ENCODE assay signal across 20 cellular contexts in the genomic region with DNA sequence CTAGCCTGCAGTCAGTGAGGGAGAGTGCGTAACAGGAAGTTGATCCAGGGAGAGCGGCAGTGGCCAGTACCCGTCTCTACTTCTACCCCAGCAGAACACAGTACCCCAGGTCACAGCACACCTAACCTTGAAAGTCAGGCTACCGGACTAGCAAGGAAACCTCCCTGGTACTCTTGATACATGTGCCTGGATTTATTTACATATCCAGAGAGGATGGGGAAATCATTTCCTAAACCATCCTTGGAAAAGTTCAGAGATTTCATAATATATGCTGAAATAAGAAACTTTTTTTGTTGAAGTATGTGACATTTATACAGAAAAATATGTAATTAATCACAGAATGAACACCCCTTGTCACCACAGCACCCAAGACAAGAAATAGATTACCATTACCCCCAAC.
"Had no signal": no experiment of that assay in that cellular context is flagged by ENCODE, and none has a peak within 500 bp of the region (broad histone marks: within the 10 kb centered on the region; RNA-seq: fewer than 3 reads in every experiment).

No MANE protein-coding gene starts in this region.

- H3K9me3 Mint-ChIP-seq: naive thymus-derived CD4-positive, alpha-beta T cell; neural progenitor cell had no signal

- H3K27ac ChIP-seq: dorsolateral prefrontal cortex, gastrocnemius medialis, neural progenitor cell, pancreas, stomach, thoracic aorta, transverse colon had no signal

- H3K9ac ChIP-seq: neural progenitor cell had no signal

- H3K27ac Mint-ChIP-seq: naive thymus-derived CD4-positive, alpha-beta T cell; progenitor cell of endocrine pancreas had no signal

- H3K27me3 Mint-ChIP-seq: naive thymus-derived CD4-positive, alpha-beta T cell; progenitor cell of endocrine pancreas had no signal

- H3K27me3 ChIP-seq: dorsolateral prefrontal cortex, gastrocnemius medialis, heart right ventricle, neural progenitor cell, pancreas, stomach, transverse colon had no signal

- ATAC-seq: gastrocnemius medialis; heart right ventricle; naive thymus-derived CD4-positive, alpha-beta T cell; pancreas; right cardiac atrium had no signal

- H3K4me3 Mint-ChIP-seq: naive thymus-derived CD4-positive, alpha-beta T cell; neural progenitor cell had no signal

- H3K4me1 ChIP-seq: gastrocnemius medialis, neural progenitor cell, pancreas had no signal

- H3K4me1 Mint-ChIP-seq: neural progenitor cell had no signal

- H3K36me3 ChIP-seq: neural progenitor cell had no signal

- DNase-seq: cortex of kidney; dorsolateral prefrontal cortex; effector CD8-positive, alpha-beta T cell; gastrocnemius medialis; heart right ventricle; hypothalamus; kidney glomerular epithelial cell; naive thymus-derived CD4-positive, alpha-beta T cell; occipital lobe; pancreas; right cardiac atrium; small intestine; stimulated activated CD4-positive, alpha-beta T cell treated with anti-CD3 and anti-CD28 coated beads, Interleukin-12 subunit alpha, Interleukin-12 subunit beta, amount 100 ng/mL, for 4 hours; stimulated activated naive CD4-positive, alpha-beta T cell; stomach; substantia nigra; transverse colon had no signal

- H3K9me3 ChIP-seq: gastrocnemius medialis, heart right ventricle, pancreas, stomach, thoracic aorta, transverse colon had no signal

- H3K4me3 ChIP-seq: dorsolateral prefrontal cortex, gastrocnemius medialis, heart right ventricle, neural progenitor cell, pancreas, stomach, thoracic aorta, transverse colon had no signal
